ENCODE assay signal across 1 cellular context in genomic region chr5:91383027-91383955, GRCh38.
A peak's percentile ranks its signal among the peaks of the same experiment; 100 is the strongest.
TF ChIP-seq lines count a peak whose summit lies in the region.

Gene ARRDC3 (minus strand): TSS chr5:91383317. CDS start chr5:91383092, 225 bp downstream.

TF ChIP-seq in K562, 482 proteins besides CTCF, POLR2A, EP300 and RAD21 (continued from another document and continues in another):
- TF ChIP-seq, protein P1, sequence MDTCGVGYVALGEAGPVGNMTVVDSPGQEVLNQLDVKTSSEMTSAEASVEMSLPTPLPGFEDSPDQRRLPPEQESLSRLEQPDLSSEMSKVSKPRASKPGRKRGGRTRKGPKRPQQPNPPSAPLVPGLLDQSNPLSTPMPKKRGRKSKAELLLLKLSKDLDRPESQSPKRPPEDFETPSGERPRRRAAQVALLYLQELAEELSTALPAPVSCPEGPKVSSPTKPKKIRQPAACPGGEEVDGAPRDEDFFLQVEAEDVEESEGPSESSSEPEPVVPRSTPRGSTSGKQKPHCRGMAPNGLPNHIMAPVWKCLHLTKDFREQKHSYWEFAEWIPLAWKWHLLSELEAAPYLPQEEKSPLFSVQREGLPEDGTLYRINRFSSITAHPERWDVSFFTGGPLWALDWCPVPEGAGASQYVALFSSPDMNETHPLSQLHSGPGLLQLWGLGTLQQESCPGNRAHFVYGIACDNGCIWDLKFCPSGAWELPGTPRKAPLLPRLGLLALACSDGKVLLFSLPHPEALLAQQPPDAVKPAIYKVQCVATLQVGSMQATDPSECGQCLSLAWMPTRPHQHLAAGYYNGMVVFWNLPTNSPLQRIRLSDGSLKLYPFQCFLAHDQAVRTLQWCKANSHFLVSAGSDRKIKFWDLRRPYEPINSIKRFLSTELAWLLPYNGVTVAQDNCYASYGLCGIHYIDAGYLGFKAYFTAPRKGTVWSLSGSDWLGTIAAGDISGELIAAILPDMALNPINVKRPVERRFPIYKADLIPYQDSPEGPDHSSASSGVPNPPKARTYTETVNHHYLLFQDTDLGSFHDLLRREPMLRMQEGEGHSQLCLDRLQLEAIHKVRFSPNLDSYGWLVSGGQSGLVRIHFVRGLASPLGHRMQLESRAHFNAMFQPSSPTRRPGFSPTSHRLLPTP (IDR thresholded peaks at IDR 0.05; ENCODE audit: borderline replicate concordance, extremely low read depth, insufficient read length) = no peak
- TF ChIP-seq, protein P2, sequence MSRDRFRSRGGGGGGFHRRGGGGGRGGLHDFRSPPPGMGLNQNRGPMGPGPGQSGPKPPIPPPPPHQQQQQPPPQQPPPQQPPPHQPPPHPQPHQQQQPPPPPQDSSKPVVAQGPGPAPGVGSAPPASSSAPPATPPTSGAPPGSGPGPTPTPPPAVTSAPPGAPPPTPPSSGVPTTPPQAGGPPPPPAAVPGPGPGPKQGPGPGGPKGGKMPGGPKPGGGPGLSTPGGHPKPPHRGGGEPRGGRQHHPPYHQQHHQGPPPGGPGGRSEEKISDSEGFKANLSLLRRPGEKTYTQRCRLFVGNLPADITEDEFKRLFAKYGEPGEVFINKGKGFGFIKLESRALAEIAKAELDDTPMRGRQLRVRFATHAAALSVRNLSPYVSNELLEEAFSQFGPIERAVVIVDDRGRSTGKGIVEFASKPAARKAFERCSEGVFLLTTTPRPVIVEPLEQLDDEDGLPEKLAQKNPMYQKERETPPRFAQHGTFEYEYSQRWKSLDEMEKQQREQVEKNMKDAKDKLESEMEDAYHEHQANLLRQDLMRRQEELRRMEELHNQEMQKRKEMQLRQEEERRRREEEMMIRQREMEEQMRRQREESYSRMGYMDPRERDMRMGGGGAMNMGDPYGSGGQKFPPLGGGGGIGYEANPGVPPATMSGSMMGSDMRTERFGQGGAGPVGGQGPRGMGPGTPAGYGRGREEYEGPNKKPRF (IDR thresholded peaks at IDR 0.05; ENCODE audit: low read depth, low read length) = no peak
- TF ChIP-seq ILF3 (IDR thresholded peaks at IDR 0.05; ENCODE audit: borderline replicate concordance) = peak; percentile 92
- TF ChIP-seq SMAD1 (IDR thresholded peaks at IDR 0.05; ENCODE audit: low read depth, low read length, partially characterized antibody) = peak; percentile 96
- TF ChIP-seq XRCC3 (IDR thresholded peaks at IDR 0.05) = no peak
- no peak for TF ChIP-seq BMI1 (IDR thresholded peaks at IDR 0.05; ENCODE audit: low read length)
- TF ChIP-seq, protein P3, sequence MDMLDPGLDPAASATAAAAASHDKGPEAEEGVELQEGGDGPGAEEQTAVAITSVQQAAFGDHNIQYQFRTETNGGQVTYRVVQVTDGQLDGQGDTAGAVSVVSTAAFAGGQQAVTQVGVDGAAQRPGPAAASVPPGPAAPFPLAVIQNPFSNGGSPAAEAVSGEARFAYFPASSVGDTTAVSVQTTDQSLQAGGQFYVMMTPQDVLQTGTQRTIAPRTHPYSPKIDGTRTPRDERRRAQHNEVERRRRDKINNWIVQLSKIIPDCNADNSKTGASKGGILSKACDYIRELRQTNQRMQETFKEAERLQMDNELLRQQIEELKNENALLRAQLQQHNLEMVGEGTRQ (CRISPR knock-in tag; IDR thresholded peaks at IDR 0.05) = no peak
- TF ChIP-seq ZBTB33 (CRISPR knock-in tag; IDR thresholded peaks at IDR 0.05) = peak; percentile 12; the same call in 1 of the 2 replicates
- TF ChIP-seq CHCHD3 (CRISPR knock-in tag; IDR thresholded peaks at IDR 0.05) = peak; percentile 19; the same call in 1 of the 2 replicates
- peak; percentile 8; the same call in 1 of the 2 replicates for TF ChIP-seq ZNF384 (IDR thresholded peaks at IDR 0.05; ENCODE audit: low read depth, low read length)
- no peak for TF ChIP-seq CBFA2T3 (IDR thresholded peaks at IDR 0.05)
- TF ChIP-seq ZNF124 (CRISPR knock-in tag; IDR thresholded peaks at IDR 0.05) = no peak
- no peak for TF ChIP-seq RBM15 (IDR thresholded peaks at IDR 0.05; ENCODE audit: insufficient read depth, low read length)
- TF ChIP-seq KAT7 (CRISPR knock-in tag; IDR thresholded peaks at IDR 0.05; ENCODE audit: borderline replicate concordance) = no peak
- no peak for TF ChIP-seq SETDB1 (IDR thresholded peaks at IDR 0.05; ENCODE audit: low read length)
- TF ChIP-seq, protein P4, sequence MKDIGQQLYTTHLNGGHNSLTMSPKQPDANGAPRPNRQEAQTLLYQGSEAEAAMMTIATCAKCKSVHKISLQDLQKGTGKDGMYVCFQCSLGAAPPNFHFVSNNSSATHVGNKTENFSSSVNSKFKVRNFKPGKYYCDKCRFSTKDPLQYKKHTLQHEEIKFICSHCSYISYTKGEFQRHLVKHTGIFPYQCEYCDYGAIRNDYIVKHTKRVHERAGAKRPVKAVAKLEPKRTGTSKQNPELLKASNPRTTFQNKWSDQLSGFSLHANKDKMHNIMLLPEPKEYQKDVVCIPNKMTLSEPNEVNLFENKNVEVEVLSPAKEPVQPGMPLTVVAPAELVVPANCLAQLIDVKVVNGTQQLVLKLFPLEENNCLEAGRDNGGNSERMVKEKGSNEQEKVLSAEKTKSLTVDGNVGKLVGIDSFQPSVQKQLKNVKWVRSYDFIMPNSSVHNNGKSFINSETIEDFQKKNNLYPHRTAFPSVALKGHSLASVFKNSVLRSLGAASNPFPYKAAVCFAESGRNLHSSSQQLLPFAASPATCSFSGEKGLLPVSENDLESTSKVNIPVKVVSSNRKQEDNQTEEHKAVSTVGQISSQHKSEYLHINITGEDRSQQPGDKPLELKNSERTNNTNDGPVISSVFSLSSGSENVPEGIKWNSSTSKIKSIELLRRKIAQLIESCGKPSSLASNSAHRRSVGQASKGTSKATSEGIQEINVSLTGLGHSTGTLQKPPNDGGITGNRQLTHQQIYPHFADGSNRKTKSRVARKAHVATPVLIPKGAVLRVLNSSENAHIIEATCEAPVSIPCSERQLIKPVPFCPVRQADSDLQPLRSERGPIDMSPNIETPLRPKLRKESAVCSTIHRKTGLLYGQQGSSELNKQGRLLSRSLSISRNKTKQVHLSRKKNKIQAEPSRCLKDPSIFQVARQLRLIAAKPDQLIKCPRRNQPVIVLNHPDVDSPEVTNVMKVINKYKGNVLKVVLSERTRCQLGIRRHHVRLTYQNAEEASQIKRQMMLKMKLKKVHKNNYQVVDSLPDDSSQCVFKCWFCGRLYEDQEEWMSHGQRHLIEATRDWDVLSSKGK (CRISPR knock-in tag; IDR thresholded peaks at IDR 0.05) = no peak
- TF ChIP-seq, protein P5, sequence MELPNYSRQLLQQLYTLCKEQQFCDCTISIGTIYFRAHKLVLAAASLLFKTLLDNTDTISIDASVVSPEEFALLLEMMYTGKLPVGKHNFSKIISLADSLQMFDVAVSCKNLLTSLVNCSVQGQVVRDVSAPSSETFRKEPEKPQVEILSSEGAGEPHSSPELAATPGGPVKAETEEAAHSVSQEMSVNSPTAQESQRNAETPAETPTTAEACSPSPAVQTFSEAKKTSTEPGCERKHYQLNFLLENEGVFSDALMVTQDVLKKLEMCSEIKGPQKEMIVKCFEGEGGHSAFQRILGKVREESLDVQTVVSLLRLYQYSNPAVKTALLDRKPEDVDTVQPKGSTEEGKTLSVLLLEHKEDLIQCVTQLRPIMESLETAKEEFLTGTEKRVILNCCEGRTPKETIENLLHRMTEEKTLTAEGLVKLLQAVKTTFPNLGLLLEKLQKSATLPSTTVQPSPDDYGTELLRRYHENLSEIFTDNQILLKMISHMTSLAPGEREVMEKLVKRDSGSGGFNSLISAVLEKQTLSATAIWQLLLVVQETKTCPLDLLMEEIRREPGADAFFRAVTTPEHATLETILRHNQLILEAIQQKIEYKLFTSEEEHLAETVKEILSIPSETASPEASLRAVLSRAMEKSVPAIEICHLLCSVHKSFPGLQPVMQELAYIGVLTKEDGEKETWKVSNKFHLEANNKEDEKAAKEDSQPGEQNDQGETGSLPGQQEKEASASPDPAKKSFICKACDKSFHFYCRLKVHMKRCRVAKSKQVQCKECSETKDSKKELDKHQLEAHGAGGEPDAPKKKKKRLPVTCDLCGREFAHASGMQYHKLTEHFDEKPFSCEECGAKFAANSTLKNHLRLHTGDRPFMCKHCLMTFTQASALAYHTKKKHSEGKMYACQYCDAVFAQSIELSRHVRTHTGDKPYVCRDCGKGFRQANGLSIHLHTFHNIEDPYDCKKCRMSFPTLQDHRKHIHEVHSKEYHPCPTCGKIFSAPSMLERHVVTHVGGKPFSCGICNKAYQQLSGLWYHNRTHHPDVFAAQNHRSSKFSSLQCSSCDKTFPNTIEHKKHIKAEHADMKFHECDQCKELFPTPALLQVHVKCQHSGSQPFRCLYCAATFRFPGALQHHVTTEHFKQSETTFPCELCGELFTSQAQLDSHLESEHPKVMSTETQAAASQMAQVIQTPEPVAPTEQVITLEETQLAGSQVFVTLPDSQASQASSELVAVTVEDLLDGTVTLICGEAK (IDR thresholded peaks at IDR 0.05) = no peak; the same call in none of the 2 replicates
- TF ChIP-seq, protein P5 (CRISPR knock-in tag; IDR thresholded peaks at IDR 0.05) = no peak
- TF ChIP-seq SRSF3 (IDR thresholded peaks at IDR 0.05; ENCODE audit: insufficient read depth, low read length) = no peak
- TF ChIP-seq BRCA1 (IDR thresholded peaks at IDR 0.05) = no peak
- no peak for TF ChIP-seq BRCA1 (CRISPR knock-in tag; IDR thresholded peaks at IDR 0.05)
- TF ChIP-seq ZBTB17 (CRISPR knock-in tag; IDR thresholded peaks at IDR 0.05) = 0 out of 2 replicates have a peak, but pooled peaks have one; percentile 16
- no peak for TF ChIP-seq ZFPM2 (CRISPR knock-in tag; IDR thresholded peaks at IDR 0.05)
- TF ChIP-seq ZNF239 (CRISPR knock-in tag; IDR thresholded peaks at IDR 0.05) = no peak; the same call in 1 of the 2 replicates
- no peak for TF ChIP-seq PCBP2 (IDR thresholded peaks at IDR 0.05; ENCODE audit: low read depth, low read length, poor library complexity, severe bottlenecking)
- peak; percentile 38; the same call in 1 of the 2 replicates for TF ChIP-seq SMAD4 (CRISPR knock-in tag; conservative IDR thresholded peaks at IDR 0.05)
- TF ChIP-seq RB1 (IDR thresholded peaks at IDR 0.05; ENCODE audit: low read depth) = peak; percentile 87; the same call in 1 of the 2 replicates
- no peak for TF ChIP-seq U2AF2 (optimal IDR thresholded peaks at IDR 0.05; ENCODE audit: low read depth, low read length)
- peak; percentile 82; the same call in 1 of the 2 replicates for TF ChIP-seq ZBED1 (IDR thresholded peaks at IDR 0.05)
- no peak; the same call in 1 of the 2 replicates for TF ChIP-seq ZKSCAN8 (CRISPR knock-in tag; IDR thresholded peaks at IDR 0.05)
- TF ChIP-seq CREBBP (IDR thresholded peaks at IDR 0.05; ENCODE audit: low read depth, low read length) = no peak
- TF ChIP-seq PCBP1 (IDR thresholded peaks at IDR 0.05; ENCODE audit: low read depth, low read length, poor library complexity, severe bottlenecking) = no peak
- peak; percentile 95 for TF ChIP-seq MEIS2 (IDR thresholded peaks at IDR 0.05; ENCODE audit: partially characterized antibody)
- peak; percentile 63 for TF ChIP-seq HNRNPLL (IDR thresholded peaks at IDR 0.05; ENCODE audit: low read depth, low read length, poor library complexity, severe bottlenecking)
